In the genomic region with DNA sequence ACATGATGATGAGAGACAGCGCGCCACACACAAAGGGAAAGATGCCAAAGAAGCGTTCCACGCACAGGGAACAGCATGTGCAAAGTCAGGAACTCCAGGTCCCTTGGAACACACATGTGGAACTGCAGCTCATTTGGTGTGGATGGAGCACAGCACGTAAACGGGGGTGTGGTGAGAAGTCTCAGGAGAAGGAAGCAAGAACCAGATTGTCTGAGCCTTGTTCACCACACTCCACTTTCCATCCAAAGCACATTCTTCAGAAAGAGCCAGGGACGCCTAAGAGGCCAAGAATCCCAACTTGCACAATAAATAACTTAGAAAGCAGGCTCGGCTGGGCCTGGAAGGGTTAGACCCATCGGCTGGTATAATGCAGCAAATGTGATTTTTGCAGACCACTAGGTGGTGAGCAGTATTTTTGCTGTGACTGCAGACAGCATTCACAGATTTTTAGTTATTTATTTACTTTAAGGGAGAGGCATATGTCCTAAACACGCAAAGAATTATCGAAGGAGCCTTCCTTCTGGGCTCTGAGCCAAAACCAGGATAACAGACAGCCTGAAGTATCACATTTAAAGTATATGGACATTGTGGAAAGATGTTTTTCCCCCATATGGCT, we compare ENCODE assay signal across 8 cellular contexts. TPM values are rescaled to one million over a fixed set of nuclear protein-coding genes. Genes with fewer than 3 reads are reported as not detected.
DNase-seq lines count a peak whose midpoint lies in the region; ATAC-seq and TF ChIP-seq lines count a peak whose summit lies in the region.

No MANE protein-coding gene starts in this region.

- peaks cover 0 to 2% of the 10 kb centered on the region in 2 donors for H3K27me3 Mint-ChIP-seq in CD8-positive, alpha-beta memory T cell

- no peaks in the 10 kb centered on the region for H3K36me3 Mint-ChIP-seq in CD8-positive, alpha-beta memory T cell

- H3K27ac ChIP-seq in CD8-positive, alpha-beta memory T cell (ENCODE audit: low read depth, low read length), result peak overlapping the region; percentile 38
- peak overlapping the region; percentile 12 to 97 (median 68) for H3K27ac ChIP-seq in body of pancreas
- peak overlapping the region; percentile 73 to 90 for H3K27ac ChIP-seq in testis

- 63 to 67% methylated on average over 11 of the region's 11 CpGs for whole genome bisulfite sequencing in body of pancreas, 2 donors
- 47 to 55% methylated on average over 11 of the region's 11 CpGs for WGBS in testis, 2 donors

- no peaks in the 10 kb centered on the region for H3K36me3 ChIP-seq in CD8-positive, alpha-beta memory T cell (ENCODE audit: insufficient read depth, low read length)
- H3K36me3 ChIP-seq in body of pancreas (replicated peaks in 1 of 2; ENCODE audit: insufficient read depth in 1 of 2, low read depth in 2 of 2) (no peaks in the 10 kb centered on the region), testis (ENCODE audit: low read depth, missing control alignments) (no peaks in the 10 kb centered on the region)

- no peaks in the 10 kb centered on the region for H3K27me3 ChIP-seq in CD8-positive, alpha-beta memory T cell (ENCODE audit: insufficient read depth, low read length, poor library complexity, severe bottlenecking)
- H3K27me3 ChIP-seq in body of pancreas, result no peaks in the 10 kb centered on the region
- H3K27me3 ChIP-seq in testis, result no peaks in the 10 kb centered on the region

- H3K4me3 ChIP-seq in CD8-positive, alpha-beta memory T cell (ENCODE audit: low read length), result no peak overlapping the region
- H3K4me3 ChIP-seq in body of pancreas (no peak overlapping the region), testis (no peak overlapping the region)

- no peak for TF ChIP-seq POLR2A in body of pancreas (IDR thresholded peaks at IDR 0.05)
- no peak for TF ChIP-seq POLR2A in testis (IDR thresholded peaks at IDR 0.05)

- no peaks in the 10 kb centered on the region for H3K9me3 Mint-ChIP-seq in CD8-positive, alpha-beta memory T cell

- peaks cover 68% of the 10 kb centered on the region for H3K4me1 ChIP-seq in CD8-positive, alpha-beta memory T cell (ENCODE audit: insufficient read depth, low read length)
- peaks cover 77% of the 10 kb centered on the region for H3K4me1 ChIP-seq in body of pancreas
- peaks cover 70% of the 10 kb centered on the region for H3K4me1 ChIP-seq in testis

- intact Hi-C loops in body of pancreas (cut with DNase I), result no loop called here
- intact Hi-C loops in left colon (cut with DNase I, micrococcal nuclease), result no loop called here
- intact Hi-C loops in testis (cut with DNase I; ENCODE audit: low total_unique reads), result no loop called here

- CTCF ChIA-PET in CD8-positive, alpha-beta memory T cell (lab: Charles Lee), result no interaction called here

- POLR2A ChIA-PET in CD8-positive, alpha-beta memory T cell (lab: Charles Lee), result no interaction called here

- H3K4me1 Mint-ChIP-seq in CD8-positive, alpha-beta memory T cell, result peaks cover 59 to 85% (median 78%) of the 10 kb centered on the region in 3 donors

- ATAC-seq in body of pancreas (no peak), left colon (peak; percentile 59)

- DNase-seq in CD8-positive, alpha-beta memory T cell, result no peak
- peak; percentile 88 for DNase-seq in LoVo (ENCODE audit: low spot score)
- peak in 3 of 4 donors; percentile 28 to 57 (median 50) for DNase-seq in body of pancreas
- peak; percentile 69 to 82 for DNase-seq in left colon
- DNase-seq in testis, result peak; percentile 65
- no peak for DNase-seq in NCI-H128 (lab: John Stamatoyannopoulos, UW; ENCODE audit: unreplicated experiment)
- no peak for DNase-seq in stimulated activated CD8-positive, alpha-beta memory T cell treated with anti-CD3 and anti-CD28 coated beads, Interleukin-4, amount 100 ng/mL, for 48 hours
- no peak for DNase-seq in SIG-M5 (lab: John Stamatoyannopoulos, UW)

- H3K27ac Mint-ChIP-seq in CD8-positive, alpha-beta memory T cell, result peak overlapping the region; percentile 37 to 92 (median 61)

- H3K9me3 ChIP-seq in CD8-positive, alpha-beta memory T cell (ENCODE audit: low read length), result no peaks in the 10 kb centered on the region
- H3K9me3 ChIP-seq in body of pancreas, result no peaks in the 10 kb centered on the region
- no peaks in the 10 kb centered on the region for H3K9me3 ChIP-seq in testis

- TF ChIP-seq CTCF in body of pancreas (IDR thresholded peaks at IDR 0.05) (peak in 1 of 7 experiments; percentile 31), testis (IDR thresholded peaks at IDR 0.05) (peak in 2 of 3 experiments; percentile 10 to 13)

- H3K4me3 Mint-ChIP-seq in CD8-positive, alpha-beta memory T cell, result peak overlapping the region in 2 of 7 donors; percentile 36 to 41

RNA-seq across cellular contexts. Expression of a gene that starts 27.9 kb away (rescaled TPM):
- 10 to 100 TPM; 36.3 to 43.2 TPM for total RNA-seq in CD8-positive, alpha-beta memory T cell
- 19.1 TPM for polyA plus RNA-seq in CD8-positive, alpha-beta memory T cell
- 10 to 100 TPM; 16.1 to 17.1 TPM for total RNA-seq in body of pancreas
- total RNA-seq in left colon, result 10 to 100 TPM; 17.7 to 17.9 TPM
- 10 to 100 TPM; 48.8 to 58.3 TPM for total RNA-seq in testis
- polyA plus RNA-seq in testis (ENCODE audit: insufficient read depth, low read depth, low replicate concordance), result 47.4 TPM

RNA-seq across cellular contexts. Expression of a gene that starts 28.1 kb away (rescaled TPM):
- 10 to 100 TPM; 68.1 to 78.3 TPM for total RNA-seq in CD8-positive, alpha-beta memory T cell
- 329 TPM for polyA plus RNA-seq in CD8-positive, alpha-beta memory T cell
- total RNA-seq in body of pancreas (10 to 100 TPM; 40.9 to 59.4 TPM), left colon (10 to 100 TPM; 75.6 to 83.8 TPM), testis (10 to 100 TPM; 43.8 to 47.9 TPM)
- 96.0 TPM for polyA plus RNA-seq in testis (ENCODE audit: insufficient read depth, low read depth, low replicate concordance)

RNA-seq across cellular contexts. Expression of a gene that starts 29.8 kb away (rescaled TPM):
- 100 to 1,000 TPM; 144 to 156 TPM for total RNA-seq in CD8-positive, alpha-beta memory T cell
- polyA plus RNA-seq in CD8-positive, alpha-beta memory T cell, result 183 TPM
- total RNA-seq in body of pancreas (100 to 1,000 TPM; 238 to 269 TPM), left colon (100 to 1,000 TPM in 1 of 2 donors, 10 to 100 TPM in 1; 60.1 to 210 TPM), testis (10 to 100 TPM; 69.6 to 94.3 TPM)
- polyA plus RNA-seq in testis (ENCODE audit: insufficient read depth, low read depth, low replicate concordance), result 46.6 TPM

Comparison
In these comparisons a context has a peak if more than half of its experiments do, and no peak if none do; other contexts are left out.
1. DNase-seq: peak in LoVo (single experiment), body of pancreas (3 of 4), left colon (2 of 2) and testis (single experiment); none in CD8-positive, alpha-beta memory T cell (0 of 5), NCI-H128 (single experiment), stimulated activated CD8-positive, alpha-beta memory T cell treated with anti-CD3 and anti-CD28 coated beads, Interleukin-4, amount 100 ng/mL, for 48 hours (single experiment) and SIG-M5 (single experiment).
2. Peak in every context shown above with its lines, with median percentiles within 50 percentile points of each other: H3K27ac ChIP-seq.